Comparison of ENCODE assay signal across 18 cellular contexts in genomic region chr22:28921585-28921879, GRCh38. TPM values are rescaled to one million over a fixed set of nuclear protein-coding genes. Genes with fewer than 3 reads are reported as not detected.
A peak's percentile ranks its signal among the peaks of the same experiment; 100 is the strongest.
DNase-seq lines count a peak whose midpoint lies in the region; ATAC-seq, FAIRE-seq and TF ChIP-seq lines count a peak whose summit lies in the region.
"Had no signal": no experiment of that assay in that cellular context is flagged by ENCODE, and none has a peak within 500 bp of the region (broad histone marks: within the 10 kb centered on the region; RNA-seq: fewer than 3 reads in every experiment).

No MANE protein-coding gene starts in this region.

- H3K36me3 ChIP-seq in HEK293 (ENCODE audit: control insufficient read depth in 2 of 2, insufficient read depth in 1 of 2, low read length in 2 of 2) = no peaks in the 10 kb centered on the region

- POLR2A ChIA-PET in A549 (lab: Yijun Ruan, JAX) = no interaction called here
- POLR2A ChIA-PET in HEK293 (lab: Yijun Ruan, JAX) = no interaction called here

- peak overlapping the region in 1 of 2 experiments; percentile 64; a peak in 3 of 6 replicates for H3K27ac ChIP-seq in A549
- no peak overlapping the region for H3K27ac ChIP-seq in HEK293 (ENCODE audit: extremely low read depth, low read depth, low read length)
- H3K27ac ChIP-seq in caudate nucleus (ENCODE audit: low read depth, low read length) = peak overlapping the region; percentile 24
- H3K27ac ChIP-seq: RWPE1 had no signal

- H3K4me2 ChIP-seq in A549 = 0 out of 3 replicates have a peak overlapping the region, but pooled peaks have one; percentile 23

- no peak for TF ChIP-seq POLR2A in A549 (IDR thresholded peaks at IDR 0.05; ENCODE audit: low read length)

- H3K9me3 Mint-ChIP-seq in nephron progenitor cell = no peaks in the 10 kb centered on the region

- 100% methylated on average over 1 of the region's 1 CpG for WGBS in A549 (ENCODE audit: missing lambda C conversion rate)

- no peak overlapping the region for H3K4me3 ChIP-seq in A549
- H3K4me3 ChIP-seq in HEK293 (ENCODE audit: low read depth, low read length) = no peak overlapping the region

- CTCF ChIA-PET in A549 (lab: Yijun Ruan, JAX) = interaction anchor here (0.5 kb wide), 1 partner anchor 51 kb away, joined by 3 read pairs; no protein-coding TSS in a partner anchor
- CTCF ChIA-PET in HEK293 (lab: Yijun Ruan, JAX) = no interaction called here

- H3K9me3 ChIP-seq in A549 (no peaks in the 10 kb centered on the region), HEK293 (ENCODE audit: control insufficient read depth, insufficient read depth, low read depth, low read length) (no peaks in the 10 kb centered on the region)

- H3K4me1 Mint-ChIP-seq in nephron progenitor cell = peaks cover 87% of the 10 kb centered on the region

- ATAC-seq in A549 (no peak), HG03342 (IDR thresholded peaks at IDR 0.05; ENCODE audit: unreplicated experiment) (no peak)
- ATAC-seq: PC-3 had no signal

- TF ChIP-seq RAD21 in A549 (conservative IDR thresholded peaks at IDR 0.05 in 1 of 2, IDR thresholded peaks at IDR 0.05 in 1 of 2) = no peak

- H3K4me3 Mint-ChIP-seq in nephron progenitor cell = no peak overlapping the region

- H3K27me3 Mint-ChIP-seq in nephron progenitor cell (ENCODE audit: low read depth, poor library complexity) = peaks cover 4% of the 10 kb centered on the region

- FAIRE-seq in A549 (lab: Jason Lieb, UNC) = no peak
- FAIRE-seq: H54 had no signal

- no peaks in the 10 kb centered on the region for H3K36me3 Mint-ChIP-seq in nephron progenitor cell (ENCODE audit: low read depth)

- H3K4me1 ChIP-seq in A549 = peaks cover 84% of the 10 kb centered on the region
- peaks cover 30% of the 10 kb centered on the region for H3K4me1 ChIP-seq in HEK293 (ENCODE audit: control insufficient read depth, insufficient read depth, low read length)

- peak overlapping the region; percentile 60 for H3K27ac Mint-ChIP-seq in nephron progenitor cell

- no peak for DNase-seq in A549 (ENCODE audit: low read depth in 1 of 2, low spot score in 1 of 2)
- no peak for DNase-seq in caudate nucleus (lab: John Stamatoyannopoulos, UW)
- no peak for DNase-seq in nephron progenitor cell
- no peak for DNase-seq in NCI-H1048 (lab: John Stamatoyannopoulos, UW)
- no peak for DNase-seq in DMS153 treated with DMSO at 0.1 percent for 48 hours (lab: John Stamatoyannopoulos, UW; ENCODE audit: unreplicated experiment)
- no peak for DNase-seq in activated T-cell treated with anti-CD3 and anti-CD28 coated beads for 4 hours
- DNase-seq: C1 segment of cervical spinal cord; IMR-90; Kasumi-1; NCI-H1417; NCI-H187 treated with DMSO at 0.1 percent for 48 hours; NCI-H345; NK-92 treated with Interleukin-12 subunit alpha and Interleukin-12 subunit beta, amount 100 ng/mL, for 24 hours; PC-3 had no signal

- TF ChIP-seq CTCF in A549 (IDR thresholded peaks at IDR 0.05) (no peak), HEK293 (tag by site-specific recombination; IDR thresholded peaks at IDR 0.05) (no peak), nephron progenitor cell (IDR thresholded peaks at IDR 0.05) (no peak)

- no peak for TF ChIP-seq EP300 in A549 (IDR thresholded peaks at IDR 0.05)

TF ChIP-seq in A549, 52 proteins besides CTCF, POLR2A, EP300 and RAD21 (continues in another document):
- TF ChIP-seq, protein P1, sequence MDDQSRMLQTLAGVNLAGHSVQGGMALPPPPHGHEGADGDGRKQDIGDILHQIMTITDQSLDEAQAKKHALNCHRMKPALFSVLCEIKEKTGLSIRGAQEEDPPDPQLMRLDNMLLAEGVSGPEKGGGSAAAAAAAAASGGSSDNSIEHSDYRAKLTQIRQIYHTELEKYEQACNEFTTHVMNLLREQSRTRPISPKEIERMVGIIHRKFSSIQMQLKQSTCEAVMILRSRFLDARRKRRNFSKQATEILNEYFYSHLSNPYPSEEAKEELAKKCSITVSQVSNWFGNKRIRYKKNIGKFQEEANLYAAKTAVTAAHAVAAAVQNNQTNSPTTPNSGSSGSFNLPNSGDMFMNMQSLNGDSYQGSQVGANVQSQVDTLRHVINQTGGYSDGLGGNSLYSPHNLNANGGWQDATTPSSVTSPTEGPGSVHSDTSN (IDR thresholded peaks at IDR 0.05) = no peak
- TF ChIP-seq KDM5A (IDR thresholded peaks at IDR 0.05) = no peak
- no peak for TF ChIP-seq HOXB5 (CRISPR knock-in tag; IDR thresholded peaks at IDR 0.05)
- no peak for TF ChIP-seq BHLHE40 (IDR thresholded peaks at IDR 0.05; ENCODE audit: low read depth, low read length)
- TF ChIP-seq NFE2L2 (conservative IDR thresholded peaks at IDR 0.05; ENCODE audit: low read length) = no peak
- TF ChIP-seq FOXS1 (CRISPR knock-in tag; IDR thresholded peaks at IDR 0.05) = no peak
- TF ChIP-seq MAFK (IDR thresholded peaks at IDR 0.05; ENCODE audit: partially characterized antibody) = no peak
- TF ChIP-seq FOSL2 (IDR thresholded peaks at IDR 0.05) = no peak
- no peak for TF ChIP-seq FOSL2 (CRISPR knock-in tag; IDR thresholded peaks at IDR 0.05)
- TF ChIP-seq MAZ (IDR thresholded peaks at IDR 0.05; ENCODE audit: borderline replicate concordance, low read depth, low read length) = no peak
- TF ChIP-seq TFCP2L1 (CRISPR knock-in tag; IDR thresholded peaks at IDR 0.05) = no peak
- TF ChIP-seq MAX (IDR thresholded peaks at IDR 0.05) = no peak
- no peak for TF ChIP-seq GATA3 (IDR thresholded peaks at IDR 0.05; ENCODE audit: borderline replicate concordance)
- no peak for TF ChIP-seq EHF (CRISPR knock-in tag; IDR thresholded peaks at IDR 0.05)
- TF ChIP-seq TP53 (CRISPR knock-in tag; IDR thresholded peaks at IDR 0.05) = no peak
- no peak for TF ChIP-seq CHD2 (IDR thresholded peaks at IDR 0.05; ENCODE audit: low read length, partially characterized antibody)
- TF ChIP-seq HOXB13 (CRISPR knock-in tag; IDR thresholded peaks at IDR 0.05; ENCODE audit: low read depth) = no peak
- TF ChIP-seq RFX5 (IDR thresholded peaks at IDR 0.05) = no peak

TF ChIP-seq in HEK293, 187 proteins besides CTCF, POLR2A, EP300 and RAD21:
- TF ChIP-seq, protein P2, sequence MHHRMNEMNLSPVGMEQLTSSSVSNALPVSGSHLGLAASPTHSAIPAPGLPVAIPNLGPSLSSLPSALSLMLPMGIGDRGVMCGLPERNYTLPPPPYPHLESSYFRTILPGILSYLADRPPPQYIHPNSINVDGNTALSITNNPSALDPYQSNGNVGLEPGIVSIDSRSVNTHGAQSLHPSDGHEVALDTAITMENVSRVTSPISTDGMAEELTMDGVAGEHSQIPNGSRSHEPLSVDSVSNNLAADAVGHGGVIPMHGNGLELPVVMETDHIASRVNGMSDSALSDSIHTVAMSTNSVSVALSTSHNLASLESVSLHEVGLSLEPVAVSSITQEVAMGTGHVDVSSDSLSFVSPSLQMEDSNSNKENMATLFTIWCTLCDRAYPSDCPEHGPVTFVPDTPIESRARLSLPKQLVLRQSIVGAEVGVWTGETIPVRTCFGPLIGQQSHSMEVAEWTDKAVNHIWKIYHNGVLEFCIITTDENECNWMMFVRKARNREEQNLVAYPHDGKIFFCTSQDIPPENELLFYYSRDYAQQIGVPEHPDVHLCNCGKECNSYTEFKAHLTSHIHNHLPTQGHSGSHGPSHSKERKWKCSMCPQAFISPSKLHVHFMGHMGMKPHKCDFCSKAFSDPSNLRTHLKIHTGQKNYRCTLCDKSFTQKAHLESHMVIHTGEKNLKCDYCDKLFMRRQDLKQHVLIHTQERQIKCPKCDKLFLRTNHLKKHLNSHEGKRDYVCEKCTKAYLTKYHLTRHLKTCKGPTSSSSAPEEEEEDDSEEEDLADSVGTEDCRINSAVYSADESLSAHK (tag by site-specific recombination; IDR thresholded peaks at IDR 0.05) = peak; percentile 83
- no peak for TF ChIP-seq ZNF654 (tag by site-specific recombination; IDR thresholded peaks at IDR 0.05; ENCODE audit: low read depth)
- TF ChIP-seq OSR2 (tag by site-specific recombination; IDR thresholded peaks at IDR 0.05) = no peak
- TF ChIP-seq, protein P3, sequence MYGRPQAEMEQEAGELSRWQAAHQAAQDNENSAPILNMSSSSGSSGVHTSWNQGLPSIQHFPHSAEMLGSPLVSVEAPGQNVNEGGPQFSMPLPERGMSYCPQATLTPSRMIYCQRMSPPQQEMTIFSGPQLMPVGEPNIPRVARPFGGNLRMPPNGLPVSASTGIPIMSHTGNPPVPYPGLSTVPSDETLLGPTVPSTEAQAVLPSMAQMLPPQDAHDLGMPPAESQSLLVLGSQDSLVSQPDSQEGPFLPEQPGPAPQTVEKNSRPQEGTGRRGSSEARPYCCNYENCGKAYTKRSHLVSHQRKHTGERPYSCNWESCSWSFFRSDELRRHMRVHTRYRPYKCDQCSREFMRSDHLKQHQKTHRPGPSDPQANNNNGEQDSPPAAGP (tag by site-specific recombination; IDR thresholded peaks at IDR 0.05) = no peak
- TF ChIP-seq, protein P4, sequence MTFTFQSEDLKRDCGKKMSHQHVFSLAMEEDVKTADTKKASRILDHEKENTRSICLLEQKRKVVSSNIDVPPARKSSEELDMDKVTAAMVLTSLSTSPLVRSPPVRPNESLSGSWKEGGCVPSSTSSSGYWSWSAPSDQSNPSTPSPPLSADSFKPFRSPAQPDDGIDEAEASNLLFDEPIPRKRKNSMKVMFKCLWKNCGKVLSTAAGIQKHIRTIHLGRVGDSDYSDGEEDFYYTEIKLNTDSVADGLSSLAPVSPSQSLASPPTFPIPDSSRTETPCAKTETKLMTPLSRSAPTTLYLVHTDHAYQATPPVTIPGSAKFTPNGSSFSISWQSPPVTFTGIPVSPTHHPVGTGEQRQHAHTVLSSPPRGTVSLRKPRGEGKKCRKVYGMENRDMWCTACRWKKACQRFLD (tag by site-specific recombination; IDR thresholded peaks at IDR 0.05) = no peak

RNA-seq across cellular contexts. Expression of gene ZNRF3, which starts 38.2 kb away (rescaled TPM):
- 4.6 and 5.5 TPM in 2 replicates for polyA plus RNA-seq in A549 (2011; rRNA removed)
- 6.1 and 9.1 TPM in 2 replicates for polyA plus RNA-seq in A549 (2012; cell fraction: cytosol; rRNA removed)
- 7.8 and 14.2 TPM in 2 replicates for polyA plus RNA-seq in A549 (2012; cell fraction: nucleus; rRNA removed)
- 5.5 to 6.9 TPM (median 6.0 TPM) in 3 replicates for polyA plus RNA-seq in A549 (2017; fragmentation: RNase III; extraction: RNeasy Plus Mini Kit Qiagen cat#74134 plus additional on column Dnase treatment)
- 4.8 and 6.3 TPM in 2 replicates for polyA minus RNA-seq in A549 (2011; rRNA and poly(A)+ RNA removed)
